25 cellular contexts compared by ENCODE assay signal in the genomic region with DNA sequence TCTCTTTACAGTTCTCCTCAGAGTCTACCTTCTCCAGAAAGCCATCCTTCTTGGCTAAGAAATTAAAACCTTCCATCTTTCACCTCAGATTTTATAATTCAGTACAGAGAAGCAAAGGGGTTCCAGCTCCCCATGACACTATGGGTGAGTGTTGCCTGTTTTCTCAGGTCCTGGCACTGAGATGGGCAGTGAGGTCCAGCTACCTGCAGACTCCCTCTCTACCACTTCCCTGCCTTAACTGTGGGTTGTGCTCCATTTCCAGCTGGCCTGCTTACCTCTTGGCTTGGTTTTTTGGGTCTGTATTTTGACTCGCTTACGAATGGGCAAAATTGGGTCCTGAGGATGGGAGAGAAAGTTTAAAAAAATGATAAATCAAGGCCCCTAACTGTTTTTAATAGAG.
"Had no signal": no experiment of that assay in that cellular context is flagged by ENCODE, and none has a peak within 500 bp of the region (broad histone marks: within the 10 kb centered on the region; RNA-seq: fewer than 3 reads in every experiment).

No MANE protein-coding gene starts in this region.

- H3K36me3 Mint-ChIP-seq: natural killer cell had no signal

- H3K9me3 ChIP-seq: gastrocnemius medialis, heart right ventricle, left ventricle myocardium inferior, lower lobe of right lung, psoas muscle, sigmoid colon, thoracic aorta, tibial nerve, upper lobe of right lung, uterus had no signal

- H3K36me3 ChIP-seq: gastrocnemius medialis, left ventricle myocardium inferior, lower lobe of right lung, sigmoid colon, upper lobe of right lung, uterus had no signal

- H3K27me3 Mint-ChIP-seq: stimulated activated naive B cell treated with anti-CD40 and anti-IgM and Interleukin-4, amounts not matched to agents 10 μg/mL and 1 μg/mL and 100 μg/mL, for 72 hours had no signal

- ATAC-seq: gastrocnemius medialis; heart right ventricle; left colon; lower lobe of right lung; natural killer cell; psoas muscle; right cardiac atrium; stimulated activated naive B cell treated with anti-CD40 and anti-IgM and Interleukin-4, amounts not matched to agents 10 μg/mL and 1 μg/mL and 100 μg/mL, for 72 hours; upper lobe of right lung had no signal

- H3K27ac ChIP-seq: gastrocnemius medialis, heart right ventricle, left ventricle myocardium inferior, lower lobe of right lung, psoas muscle, sigmoid colon, thoracic aorta, tibial nerve, upper lobe of right lung, uterus had no signal

- H3K4me3 Mint-ChIP-seq: natural killer cell; stimulated activated naive B cell treated with anti-CD40 and anti-IgM and Interleukin-4, amounts not matched to agents 10 μg/mL and 1 μg/mL and 100 μg/mL, for 72 hours; stimulated activated naive CD8-positive, alpha-beta T cell treated with anti-CD3 and anti-CD28 coated beads, Interleukin-15, Interleukin-2, amounts not matched to agents 100 ng/mL and 50 ng/mL, for 24 hours had no signal

- H3K9me3 Mint-ChIP-seq: natural killer cell; stimulated activated naive B cell treated with anti-CD40 and anti-IgM and Interleukin-4, amounts not matched to agents 10 μg/mL and 1 μg/mL and 100 μg/mL, for 72 hours; stimulated activated naive CD8-positive, alpha-beta T cell treated with anti-CD3 and anti-CD28 coated beads, Interleukin-15, Interleukin-2, amounts not matched to agents 100 ng/mL and 50 ng/mL, for 24 hours had no signal

- DNase-seq: central memory CD4-positive, alpha-beta T cell; cortex of kidney; effector CD4-positive, alpha-beta T cell; gastrocnemius medialis; heart right ventricle; hippocampal formation; islet precursor cell; kidney glomerular epithelial cell; left colon; left ventricle myocardium inferior; lower lobe of right lung; natural killer cell; nucleus accumbens; psoas muscle; right cardiac atrium; sigmoid colon; stimulated activated CD4-positive, alpha-beta T cell treated with anti-CD3 and anti-CD28 coated beads, Interleukin-2, amount 100 ng/mL, for 24 hours; stimulated activated CD4-positive, alpha-beta T cell treated with anti-CD3 and anti-CD28 coated beads, Interleukin-4, amount 100 ng/mL, for 4 hours; stimulated activated naive B cell treated with anti-CD40 and anti-IgM and Interleukin-4, amounts not matched to agents 10 μg/mL and 1 μg/mL and 100 μg/mL, for 72 hours; upper lobe of right lung; uterus had no signal

- H3K27ac Mint-ChIP-seq: natural killer cell; stimulated activated naive B cell treated with anti-CD40 and anti-IgM and Interleukin-4, amounts not matched to agents 10 μg/mL and 1 μg/mL and 100 μg/mL, for 72 hours; stimulated activated naive CD8-positive, alpha-beta T cell treated with anti-CD3 and anti-CD28 coated beads, Interleukin-15, Interleukin-2, amounts not matched to agents 100 ng/mL and 50 ng/mL, for 24 hours had no signal

- H3K4me1 ChIP-seq: gastrocnemius medialis, left ventricle myocardium inferior, lower lobe of right lung, psoas muscle, sigmoid colon, upper lobe of right lung, uterus had no signal

- H3K4me3 ChIP-seq: dorsolateral prefrontal cortex, gastrocnemius medialis, heart right ventricle, left ventricle myocardium inferior, lower lobe of right lung, psoas muscle, sigmoid colon, thoracic aorta, tibial nerve, upper lobe of right lung, uterus had no signal

- H3K27me3 ChIP-seq: dorsolateral prefrontal cortex, gastrocnemius medialis, heart right ventricle, sigmoid colon, tibial nerve, upper lobe of right lung, uterus had no signal
